In the genomic region with DNA sequence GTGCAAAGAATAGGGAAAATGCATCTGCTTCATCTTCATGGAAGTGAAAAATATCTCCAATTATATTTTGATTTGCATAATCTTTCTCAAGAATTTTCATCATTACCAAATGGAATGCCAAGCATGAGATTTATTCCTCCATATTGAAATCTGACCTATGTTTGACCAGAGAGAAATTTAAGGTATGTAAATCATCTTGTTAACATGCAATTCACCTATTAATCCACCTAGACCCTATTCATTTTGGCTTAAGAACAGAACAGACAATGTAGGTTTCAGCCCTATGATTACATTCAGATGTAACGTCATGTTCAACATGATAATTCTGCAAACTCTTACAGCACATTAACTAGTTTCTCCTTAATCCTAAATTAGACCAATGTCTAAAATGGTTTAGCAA, we compare ENCODE assay signal across 35 cellular contexts. TPM values are rescaled to one million over a fixed set of nuclear protein-coding genes. Genes with fewer than 3 reads are reported as not detected.
"Had no signal": no experiment of that assay in that cellular context is flagged by ENCODE, and none has a peak within 500 bp of the region (broad histone marks: within the 10 kb centered on the region; RNA-seq: fewer than 3 reads in every experiment).

No MANE protein-coding gene starts in this region.

- H3K27me3 Mint-ChIP-seq: activated B cell treated with CpG ODN at 0.5 μM for 24 hours; activated CD4-positive, alpha-beta memory T cell treated with anti-CD3 and anti-CD28 coated beads, Interleukin-2, amount 10 ng/mL, durations not matched to agents 7 days and 5 days; activated CD4-positive, alpha-beta T cell treated with anti-CD3 and anti-CD28 coated beads for 36 hours; activated CD4-positive, alpha-beta T cell treated with anti-CD3 and anti-CD28 coated beads, Interleukin-2, amount 10 ng/mL, durations not matched to agents 7 days and 5 days; activated CD8-positive, alpha-beta memory T cell treated with anti-CD3 and anti-CD28 coated beads, Interleukin-2, amount 10 ng/mL, durations not matched to agents 7 days and 5 days; activated naive CD8-positive, alpha-beta T cell treated with anti-CD3 and anti-CD28 coated beads for 36 hours; activated T-cell treated with anti-CD3 and anti-CD28 coated beads, Interleukin-2, amount 50 U/mL, for 24 hours; brain; central memory CD8-positive, alpha-beta T cell had no signal

- H3K27ac Mint-ChIP-seq: activated B cell treated with CpG ODN at 0.5 μM for 24 hours; activated CD4-positive, alpha-beta memory T cell treated with anti-CD3 and anti-CD28 coated beads, Interleukin-2, amount 10 ng/mL, durations not matched to agents 7 days and 5 days; activated CD4-positive, alpha-beta T cell treated with anti-CD3 and anti-CD28 coated beads for 36 hours; activated CD4-positive, alpha-beta T cell treated with anti-CD3 and anti-CD28 coated beads, Interleukin-2, amount 10 ng/mL, durations not matched to agents 7 days and 5 days; activated CD8-positive, alpha-beta memory T cell treated with anti-CD3 and anti-CD28 coated beads, Interleukin-2, amount 10 ng/mL, durations not matched to agents 7 days and 5 days; activated CD8-positive, alpha-beta T cell treated with anti-CD3 and anti-CD28 coated beads, Interleukin-2, amount 10 ng/mL, durations not matched to agents 7 days and 5 days; activated naive CD4-positive, alpha-beta T cell treated with anti-CD3 and anti-CD28 coated beads for 36 hours; activated naive CD4-positive, alpha-beta T cell treated with anti-CD3 and anti-CD28 coated beads, Interleukin-2, amount 50 U/mL, for 72 hours; activated naive CD8-positive, alpha-beta T cell treated with anti-CD3 and anti-CD28 coated beads for 36 hours; activated T-cell treated with anti-CD3 and anti-CD28 coated beads, Interleukin-2, amount 50 U/mL, for 24 hours; T-helper 1 cell treated with Interleukin-12 subunit alpha and Interleukin-12 subunit beta and Interleukin-4 antibody, amounts not matched to agents 30 μg/mL and 1 μg/mL, for 36 hours; T-helper 2 cell treated with Interferon-gamma antibody and Interleukin-4, amounts not matched to agents 5 μg/mL and 100 μg/mL, for 36 hours had no signal

- H3K4me3 ChIP-seq: ascending aorta, cardiac muscle cell had no signal

- H3K27me3 ChIP-seq: ascending aorta, cardiac muscle cell had no signal

- DNase-seq: activated B cell treated with CpG ODN at 0.5 μM for 24 hours; activated CD4-positive, alpha-beta memory T cell treated with anti-CD3 and anti-CD28 coated beads, Interleukin-2, amount 10 ng/mL, durations not matched to agents 7 days and 5 days; activated CD4-positive, alpha-beta T cell treated with anti-CD3 and anti-CD28 coated beads for 1 hour; activated CD4-positive, alpha-beta T cell treated with anti-CD3 and anti-CD28 coated beads for 36 hours; activated CD4-positive, alpha-beta T cell treated with anti-CD3 and anti-CD28 coated beads for 48 hours; activated CD4-positive, alpha-beta T cell treated with anti-CD3 and anti-CD28 coated beads, Interleukin-2, amount 10 ng/mL, durations not matched to agents 7 days and 5 days; activated CD4-positive, alpha-beta T cell treated with anti-CD3 and anti-CD28 coated beads, Interleukin-2, amount 50 U/mL, for 48 hours; activated CD8-positive, alpha-beta memory T cell treated with anti-CD3 and anti-CD28 coated beads for 24 hours; activated CD8-positive, alpha-beta memory T cell treated with anti-CD3 and anti-CD28 coated beads, Interleukin-2, amount 10 ng/mL, durations not matched to agents 7 days and 5 days; activated CD8-positive, alpha-beta memory T cell treated with anti-CD3 and anti-CD28 coated beads, Interleukin-2, amount 50 U/mL, for 48 hours; activated CD8-positive, alpha-beta T cell treated with anti-CD3 and anti-CD28 coated beads, Interleukin-2, amount 10 ng/mL, durations not matched to agents 7 days and 5 days; activated effector memory CD4-positive, alpha-beta T cell treated with anti-CD3 and anti-CD28 coated beads, Interleukin-2, amount 50 U/mL, for 16 hours; activated gamma-delta T cell treated with Interleukin-2 at 50 U/mL for 16 hours; activated naive CD4-positive, alpha-beta T cell; activated naive CD4-positive, alpha-beta T cell treated with anti-CD3 and anti-CD28 coated beads for 36 hours; activated naive CD4-positive, alpha-beta T cell treated with anti-CD3 and anti-CD28 coated beads, Interleukin-2, amount 50 U/mL, for 16 hours; activated naive CD8-positive, alpha-beta T cell treated with anti-CD3 and anti-CD28 coated beads for 36 hours; activated T-cell treated with anti-CD3 and anti-CD28 coated beads, Interleukin-2, amount 50 U/mL, for 24 hours; activated T-cell treated with anti-CD3 and anti-CD28 coated beads, Interleukin-2, amount 50 U/mL, for 48 hours; amygdala; anterior cingulate cortex; caudate nucleus; cerebellar nuclear complex; T-helper 1 cell; T-helper 2 cell; T-helper 9 cell had no signal

- H3K27ac ChIP-seq: ascending aorta, cardiac muscle cell, VCaP had no signal

- H3K4me1 Mint-ChIP-seq: activated B cell treated with CpG ODN at 0.5 μM for 24 hours; activated CD4-positive, alpha-beta memory T cell treated with anti-CD3 and anti-CD28 coated beads, Interleukin-2, amount 10 ng/mL, durations not matched to agents 7 days and 5 days; activated CD4-positive, alpha-beta T cell treated with anti-CD3 and anti-CD28 coated beads for 36 hours; activated CD4-positive, alpha-beta T cell treated with anti-CD3 and anti-CD28 coated beads, Interleukin-2, amount 10 ng/mL, durations not matched to agents 7 days and 5 days; activated CD8-positive, alpha-beta memory T cell treated with anti-CD3 and anti-CD28 coated beads, Interleukin-2, amount 10 ng/mL, durations not matched to agents 7 days and 5 days; activated naive CD8-positive, alpha-beta T cell treated with anti-CD3 and anti-CD28 coated beads for 36 hours; brain; central memory CD8-positive, alpha-beta T cell had no signal

- H3K4me3 Mint-ChIP-seq: activated B cell treated with CpG ODN at 0.5 μM for 24 hours; activated CD4-positive, alpha-beta memory T cell treated with anti-CD3 and anti-CD28 coated beads, Interleukin-2, amount 10 ng/mL, durations not matched to agents 7 days and 5 days; activated CD4-positive, alpha-beta T cell treated with anti-CD3 and anti-CD28 coated beads for 36 hours; activated CD4-positive, alpha-beta T cell treated with anti-CD3 and anti-CD28 coated beads, Interleukin-2, amount 10 ng/mL, durations not matched to agents 7 days and 5 days; activated CD8-positive, alpha-beta memory T cell treated with anti-CD3 and anti-CD28 coated beads, Interleukin-2, amount 10 ng/mL, durations not matched to agents 7 days and 5 days; activated CD8-positive, alpha-beta T cell treated with anti-CD3 and anti-CD28 coated beads, Interleukin-2, amount 10 ng/mL, durations not matched to agents 7 days and 5 days; activated naive CD4-positive, alpha-beta T cell treated with anti-CD3 and anti-CD28 coated beads for 36 hours; activated naive CD8-positive, alpha-beta T cell treated with anti-CD3 and anti-CD28 coated beads for 36 hours; activated T-cell treated with anti-CD3 and anti-CD28 coated beads, Interleukin-2, amount 50 U/mL, for 24 hours; brain; central memory CD8-positive, alpha-beta T cell; T-helper 1 cell treated with Interleukin-12 subunit alpha and Interleukin-12 subunit beta and Interleukin-4 antibody, amounts not matched to agents 30 μg/mL and 1 μg/mL, for 36 hours; T-helper 2 cell treated with Interferon-gamma antibody and Interleukin-4, amounts not matched to agents 5 μg/mL and 100 μg/mL, for 36 hours had no signal

- ATAC-seq: activated CD4-positive, alpha-beta T cell treated with anti-CD3 and anti-CD28 coated beads for 36 hours; activated CD8-positive, alpha-beta memory T cell treated with anti-CD3 and anti-CD28 coated beads, Interleukin-2, amount 10 ng/mL, durations not matched to agents 7 days and 5 days; activated CD8-positive, alpha-beta T cell treated with anti-CD3 and anti-CD28 coated beads, Interleukin-2, amount 10 ng/mL, durations not matched to agents 7 days and 5 days; activated naive CD4-positive, alpha-beta T cell treated with anti-CD3 and anti-CD28 coated beads, Interleukin-2, amount 50 U/mL, for 72 hours had no signal

RNA-seq across cellular contexts. Expression of a gene that starts 30.8 kb away (rescaled TPM):
- total RNA-seq: cardiac muscle cell, chondrocyte had no signal
